Comparison of ENCODE assay signal across 21 cellular contexts in genomic region chr5:176735383-176736265, GRCh38.
A peak's percentile ranks its signal among the peaks of the same experiment; 100 is the strongest.
DNase-seq lines count a peak whose midpoint lies in the region; ATAC-seq, FAIRE-seq and TF ChIP-seq lines count a peak whose summit lies in the region.
"Had no signal": no experiment of that assay in that cellular context is flagged by ENCODE, and none has a peak within 500 bp of the region (broad histone marks: within the 10 kb centered on the region; RNA-seq: fewer than 3 reads in every experiment).

No MANE protein-coding gene starts in this region.

- H3K9me3 Mint-ChIP-seq in WTC11 (peaks cover 7% of the 10 kb centered on the region), chondrocyte (ENCODE audit: low read depth) (peaks cover 5% of the 10 kb centered on the region)
- H3K9me3 Mint-ChIP-seq: nephron had no signal

- H3K27ac Mint-ChIP-seq in WTC11 (no peak overlapping the region), chondrocyte (ENCODE audit: unreplicated experiment) (no peak overlapping the region)
- H3K27ac Mint-ChIP-seq: T-cell had no signal

- CTCF ChIA-PET in WTC11 (lab: Charles Lee): interaction anchor here (1.6 to 7.0 kb wide), 2 partner anchors 9 to 75 kb away, joined by 6 to 54 read pairs; no protein-coding TSS in a partner anchor

- POLR2A ChIA-PET in WTC11 (lab: Charles Lee): no interaction called here

- H3K4me1 Mint-ChIP-seq in WTC11 (peaks cover 41% of the 10 kb centered on the region), chondrocyte (ENCODE audit: low read depth) (no peaks in the 10 kb centered on the region)

- H3K27ac ChIP-seq in temporal lobe (ENCODE audit: low read depth, low read length): peak overlapping the region; percentile 51
- H3K27ac ChIP-seq: heart left ventricle had no signal

- H3K36me3 Mint-ChIP-seq in WTC11 (no peaks in the 10 kb centered on the region), chondrocyte (ENCODE audit: low read depth) (peaks cover 1% of the 10 kb centered on the region)
- H3K36me3 Mint-ChIP-seq: T-cell had no signal

- H3K4me3 Mint-ChIP-seq in WTC11 (no peak overlapping the region), chondrocyte (ENCODE audit: unreplicated experiment) (no peak overlapping the region)
- H3K4me3 Mint-ChIP-seq: nephron, T-cell had no signal

- DNase-seq in WTC11 (ENCODE audit: low spot score) (peak; percentile 4), chondrocyte (ENCODE audit: low spot score) (peak; percentile 62), mesenteric fat pad (ENCODE audit: low spot score) (peak; percentile 80), GM12891 (ENCODE audit: insufficient read length, low spot score) (no peak), AML-193 (lab: John Stamatoyannopoulos, UW) (no peak)
- DNase-seq: COR-L47; GOT3; mammary epithelial cell; MG63; NCI-H2029 treated with DMSO at 0.1 percent for 48 hours; NCI-H524 treated with DMSO at 0.1 percent for 48 hours; stimulated activated naive CD4-positive, alpha-beta T cell had no signal

- no peak for TF ChIP-seq CTCF in WTC11 (IDR thresholded peaks at IDR 0.05)
- TF ChIP-seq CTCF in chondrocyte (IDR thresholded peaks at IDR 0.05): no peak

- peaks cover 24% of the 10 kb centered on the region for H3K27me3 Mint-ChIP-seq in WTC11 (ENCODE audit: low read depth)
- peaks cover 79% of the 10 kb centered on the region for H3K27me3 Mint-ChIP-seq in chondrocyte (ENCODE audit: low read depth)

- TF ChIP-seq POLR2A in GM12891 (IDR thresholded peaks at IDR 0.05; ENCODE audit: low read depth, low read length): no peak

- FAIRE-seq in GM12891 (lab: Jason Lieb, UNC): no peak
- FAIRE-seq: endometrium, GM18507, urothelium cell line had no signal

- ATAC-seq in WTC11 (no peak), HG03457 (IDR thresholded peaks at IDR 0.05; ENCODE audit: unreplicated experiment) (no peak)
- ATAC-seq: heart left ventricle, Right ventricle myocardium inferior, T-cell had no signal

TF ChIP-seq in WTC11, 78 proteins besides CTCF, POLR2A, EP300 and RAD21 (continues in another document):
- TF ChIP-seq ELF4 (CRISPR knock-in tag; IDR thresholded peaks at IDR 0.05; ENCODE audit: low read depth) (no peak), ATF3 (CRISPR knock-in tag; conservative IDR thresholded peaks at IDR 0.05) (no peak), MXD4 (CRISPR knock-in tag; IDR thresholded peaks at IDR 0.05; ENCODE audit: borderline replicate concordance) (no peak), AFF4 (CRISPR knock-in tag; IDR thresholded peaks at IDR 0.05; ENCODE audit: borderline replicate concordance) (no peak), PRRX2 (CRISPR knock-in tag; IDR thresholded peaks at IDR 0.05) (no peak), FOXP1 (CRISPR knock-in tag; IDR thresholded peaks at IDR 0.05; ENCODE audit: borderline replicate concordance) (no peak)
- TF ChIP-seq, protein P1, sequence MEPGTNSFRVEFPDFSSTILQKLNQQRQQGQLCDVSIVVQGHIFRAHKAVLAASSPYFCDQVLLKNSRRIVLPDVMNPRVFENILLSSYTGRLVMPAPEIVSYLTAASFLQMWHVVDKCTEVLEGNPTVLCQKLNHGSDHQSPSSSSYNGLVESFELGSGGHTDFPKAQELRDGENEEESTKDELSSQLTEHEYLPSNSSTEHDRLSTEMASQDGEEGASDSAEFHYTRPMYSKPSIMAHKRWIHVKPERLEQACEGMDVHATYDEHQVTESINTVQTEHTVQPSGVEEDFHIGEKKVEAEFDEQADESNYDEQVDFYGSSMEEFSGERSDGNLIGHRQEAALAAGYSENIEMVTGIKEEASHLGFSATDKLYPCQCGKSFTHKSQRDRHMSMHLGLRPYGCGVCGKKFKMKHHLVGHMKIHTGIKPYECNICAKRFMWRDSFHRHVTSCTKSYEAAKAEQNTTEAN (CRISPR knock-in tag; IDR thresholded peaks at IDR 0.05): no peak

TF ChIP-seq in GM12891, 5 proteins besides CTCF, POLR2A, EP300 and RAD21:
- TF ChIP-seq TAF1 (IDR thresholded peaks at IDR 0.05; ENCODE audit: low read depth, low read length): no peak
- no peak for TF ChIP-seq PAX5 (IDR thresholded peaks at IDR 0.05; ENCODE audit: insufficient read depth, low read length, severe bottlenecking)
- TF ChIP-seq POLR2AphosphoS5 (IDR thresholded peaks at IDR 0.05; ENCODE audit: low read depth, low read length): no peak
- TF ChIP-seq SPI1 (IDR thresholded peaks at IDR 0.05; ENCODE audit: low read depth, low read length): no peak
- TF ChIP-seq POU2F2 (IDR thresholded peaks at IDR 0.05; ENCODE audit: low read depth, low read length): no peak

Comparison
In these comparisons a context has a peak if more than half of its experiments do, and no peak if none do; other contexts are left out.
1. DNase-seq: peak in WTC11 (single experiment), chondrocyte (single experiment) and mesenteric fat pad (single experiment); none in GM12891 (single experiment) and AML-193 (0 of 2).